28 cellular contexts compared by ENCODE assay signal in genomic region chr18:42892181-42892580, GRCh38.
"Had no signal": no experiment of that assay in that cellular context is flagged by ENCODE, and none has a peak within 500 bp of the region (broad histone marks: within the 10 kb centered on the region; RNA-seq: fewer than 3 reads in every experiment).

No MANE protein-coding gene starts in this region.

- H3K36me3 ChIP-seq: left lung, lower lobe of right lung, neural progenitor cell, neutrophil, right atrium auricular region, right lobe of liver, spleen, suprapubic skin, thoracic aorta, tibial artery, upper lobe of right lung had no signal

- H3K9ac ChIP-seq: neural progenitor cell, parathyroid adenoma had no signal

- H2AFZ ChIP-seq: neural progenitor cell, parathyroid adenoma had no signal

- DNase-seq: hypothalamus; immature natural killer cell; kidney; left colon; left lung; lower lobe of right lung; mammary epithelial cell; mesenchymal stem cell; naive thymus-derived CD8-positive, alpha-beta T cell; occipital lobe; psoas muscle; right lobe of liver; spleen; stimulated activated CD4-positive, alpha-beta T cell treated with anti-CD3 and anti-CD28 coated beads, Interleukin-4, amount 100 ng/mL, for 24 hours; stimulated activated naive CD4-positive, alpha-beta T cell; tibial artery; trophoblast cell; upper lobe of right lung had no signal

- H3K27me3 ChIP-seq: left lung, neural progenitor cell, neutrophil, right atrium auricular region, right lobe of liver, spleen, suprapubic skin, tibial artery, upper lobe of right lung had no signal

- H3K27ac ChIP-seq: left lung, lower lobe of right lung, neural progenitor cell, neutrophil, parathyroid adenoma, psoas muscle, right atrium auricular region, right lobe of liver, skin epidermis, spleen, suprapubic skin, thoracic aorta, tibial artery, upper lobe of right lung had no signal

- H3K4me3 ChIP-seq: left lung, lower lobe of right lung, neural progenitor cell, psoas muscle, right atrium auricular region, right lobe of liver, skin epidermis, spleen, suprapubic skin, thoracic aorta, tibial artery, upper lobe of right lung had no signal

- H3K9me3 ChIP-seq: left lung, lower lobe of right lung, neutrophil, psoas muscle, right atrium auricular region, right lobe of liver, spleen, suprapubic skin, thoracic aorta, tibial artery, upper lobe of right lung had no signal

- H3K79me2 ChIP-seq: parathyroid adenoma had no signal

- ATAC-seq: left colon; left lung; lower lobe of right lung; naive thymus-derived CD8-positive, alpha-beta T cell; psoas muscle; right lobe of liver; stimulated activated effector memory CD8-positive, alpha-beta T cell treated with anti-CD3 and anti-CD28 coated beads, Interleukin-12 subunit alpha, Interleukin-12 subunit beta, amount 100 ng/mL, for 72 hours; upper lobe of right lung had no signal

- FAIRE-seq: islet of Langerhans, kidney, urothelium cell line had no signal

- H3K4me2 ChIP-seq: neural progenitor cell had no signal
